Comparison of ENCODE assay signal across 8 cellular contexts in the genomic region with DNA sequence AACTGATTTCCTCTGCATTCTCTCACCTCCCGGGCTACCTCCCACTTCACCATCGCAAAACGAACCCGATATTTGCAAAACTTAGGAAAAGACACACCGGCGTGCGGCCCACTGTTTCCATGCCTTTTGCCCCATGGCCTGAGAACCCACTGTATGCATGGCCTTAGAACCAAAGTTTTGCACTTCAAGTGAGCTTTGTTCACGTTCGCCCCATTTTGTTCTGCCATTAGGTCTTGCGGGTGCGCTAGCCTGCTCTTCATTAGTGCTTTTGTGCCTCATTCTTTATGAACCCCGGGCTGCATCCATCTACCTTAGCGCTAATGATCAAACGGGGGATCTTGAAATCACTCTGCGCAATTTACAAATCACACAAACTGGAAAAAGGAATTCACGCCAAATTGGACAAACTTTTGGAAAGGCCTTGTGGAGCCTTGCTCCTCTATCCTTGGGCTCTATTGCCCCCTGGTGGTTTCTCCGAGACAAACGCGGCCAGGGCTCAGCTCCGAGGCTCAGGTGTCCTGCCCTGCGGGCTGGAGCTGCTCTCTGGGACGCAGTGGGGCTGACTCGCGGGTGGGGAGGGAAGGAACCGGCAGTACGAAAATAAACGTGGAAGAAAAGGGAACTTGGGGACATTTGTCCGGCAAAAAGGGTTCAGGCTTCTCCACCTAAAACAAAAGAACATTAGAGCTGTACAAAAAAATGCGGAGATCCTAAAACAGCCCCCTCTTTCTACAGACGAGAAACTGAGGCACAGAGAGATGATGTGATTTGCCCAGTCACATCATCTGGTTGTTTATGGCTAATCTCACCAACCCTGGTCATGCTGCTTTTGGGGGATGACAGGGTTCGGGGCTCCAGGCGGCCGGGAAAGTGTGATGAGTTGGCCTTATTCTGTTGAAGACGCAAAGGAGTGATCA.
DNase-seq lines count a peak whose midpoint lies in the region; ATAC-seq and TF ChIP-seq lines count a peak whose summit lies in the region.

No MANE protein-coding gene starts in this region.

- TF ChIP-seq CTCF in GM12875 (IDR thresholded peaks at IDR 0.05; ENCODE audit: borderline replicate concordance, insufficient read depth, low read depth, low read length) (peak; percentile 81), epithelial cell of proximal tubule (conservative IDR thresholded peaks at IDR 0.05; ENCODE audit: low read depth, low read length) (peak; percentile 95)

- H3K4me3 ChIP-seq in GM12875 (ENCODE audit: low read depth, low read length) (no peak overlapping the region), epithelial cell of proximal tubule (ENCODE audit: low read depth, low read length) (peak overlapping the region; percentile 40)

- peak; percentile 63 for DNase-seq in 8988T
- DNase-seq in NCI-H774 (lab: John Stamatoyannopoulos, UW): peak; percentile 53
- peak in 2 of 3 experiments; percentile 33 to 58 for DNase-seq in activated CD8-positive, alpha-beta memory T cell treated with anti-CD3 and anti-CD28 coated beads for 48 hours (ENCODE audit: low read depth in 2 of 3, low spot score in 2 of 3)
- peak; percentile 38 for DNase-seq in epithelial cell of proximal tubule (ENCODE audit: low read depth)
- DNase-seq in midbrain (lab: John Stamatoyannopoulos, UW): peak; percentile 89
- peak; percentile 18 for DNase-seq in stimulated activated naive CD4-positive, alpha-beta T cell treated with Interleukin-2 at 50 U/mL for 16 hours (lab: John Stamatoyannopoulos, UW)

- ATAC-seq in HG03442 (IDR thresholded peaks at IDR 0.05; ENCODE audit: unreplicated experiment): peak; percentile 58

Comparison
In these comparisons a context has a peak if more than half of its experiments do, and no peak if none do; other contexts are left out.
1. DNase-seq: peak in every context shown above with its lines; median percentile 89 in midbrain; 63 in 8988T; 53 in NCI-H774; 46 in activated CD8-positive, alpha-beta memory T cell treated with anti-CD3 and anti-CD28 coated beads for 48 hours; 38 in epithelial cell of proximal tubule; 18 in stimulated activated naive CD4-positive, alpha-beta T cell treated with Interleukin-2 at 50 U/mL for 16 hours.